ENCODE assay signal across 21 cellular contexts in genomic region chr11:59112494-59112893, GRCh38. TPM values are rescaled to one million over a fixed set of nuclear protein-coding genes. Genes with fewer than 3 reads are reported as not detected.
"Had no signal": no experiment of that assay in that cellular context is flagged by ENCODE, and none has a peak within 500 bp of the region (broad histone marks: within the 10 kb centered on the region; RNA-seq: fewer than 3 reads in every experiment).

No MANE protein-coding gene starts in this region.

- H3K4me3 Mint-ChIP-seq: activated naive CD8-positive, alpha-beta T cell; endodermal cell; naive B cell had no signal

- H3K36me3 Mint-ChIP-seq: activated naive CD8-positive, alpha-beta T cell had no signal

- H3K36me3 ChIP-seq: heart right ventricle, tibial artery had no signal

- H3K27ac Mint-ChIP-seq: activated naive CD8-positive, alpha-beta T cell; endodermal cell; T-helper 2 cell treated with Interferon-gamma antibody and Interleukin-4, amounts not matched to agents 5 μg/mL and 100 μg/mL, for 36 hours had no signal

- H3K9me3 ChIP-seq: psoas muscle had no signal

- H3K27me3 Mint-ChIP-seq: naive B cell had no signal

- DNase-seq: activated CD4-positive, alpha-beta T cell treated with anti-CD3 and anti-CD28 coated beads, Interleukin-2, amount 50 U/mL, for 48 hours; amniotic stem cell; endodermal cell; heart right ventricle; left cardiac atrium; mucosa of descending colon; naive B cell; psoas muscle; right cardiac atrium; stimulated activated naive CD8-positive, alpha-beta T cell treated with anti-CD3 and anti-CD28 coated beads, Interleukin-15, Interleukin-2, amounts not matched to agents 100 U/mL and 50 U/mL, for 24 hours; substantia nigra; tibial artery had no signal

- H3K4me3 ChIP-seq: heart right ventricle, mucosa of descending colon, psoas muscle, skin epidermis, tibial artery had no signal

- H3K27me3 ChIP-seq: heart right ventricle, tibial artery had no signal

- H3K27ac ChIP-seq: heart right ventricle, psoas muscle, skin epidermis, tibial artery had no signal

- H3K4me1 ChIP-seq: psoas muscle had no signal

- ATAC-seq: heart right ventricle; left cardiac atrium; mucosa of descending colon; psoas muscle; right cardiac atrium; stimulated activated naive CD8-positive, alpha-beta T cell treated with anti-CD3 and anti-CD28 coated beads, Interleukin-15, Interleukin-2, amounts not matched to agents 100 U/mL and 50 U/mL, for 24 hours had no signal

RNA-seq across cellular contexts. Expression of gene GLYATL1B, which starts 26.4 kb away (rescaled TPM):
- total RNA-seq: chondrocyte, dermis microvascular lymphatic vessel endothelial cell, endodermal cell, epithelial cell of proximal tubule, heart right ventricle, left cardiac atrium, lower leg skin, mucosa of descending colon, osteocyte, psoas muscle, right cardiac atrium, urinary bladder had no signal
- polyA plus RNA-seq: heart right ventricle, psoas muscle, right cardiac atrium, urinary bladder had no signal
